ENCODE assay signal across 9 cellular contexts in the genomic region with DNA sequence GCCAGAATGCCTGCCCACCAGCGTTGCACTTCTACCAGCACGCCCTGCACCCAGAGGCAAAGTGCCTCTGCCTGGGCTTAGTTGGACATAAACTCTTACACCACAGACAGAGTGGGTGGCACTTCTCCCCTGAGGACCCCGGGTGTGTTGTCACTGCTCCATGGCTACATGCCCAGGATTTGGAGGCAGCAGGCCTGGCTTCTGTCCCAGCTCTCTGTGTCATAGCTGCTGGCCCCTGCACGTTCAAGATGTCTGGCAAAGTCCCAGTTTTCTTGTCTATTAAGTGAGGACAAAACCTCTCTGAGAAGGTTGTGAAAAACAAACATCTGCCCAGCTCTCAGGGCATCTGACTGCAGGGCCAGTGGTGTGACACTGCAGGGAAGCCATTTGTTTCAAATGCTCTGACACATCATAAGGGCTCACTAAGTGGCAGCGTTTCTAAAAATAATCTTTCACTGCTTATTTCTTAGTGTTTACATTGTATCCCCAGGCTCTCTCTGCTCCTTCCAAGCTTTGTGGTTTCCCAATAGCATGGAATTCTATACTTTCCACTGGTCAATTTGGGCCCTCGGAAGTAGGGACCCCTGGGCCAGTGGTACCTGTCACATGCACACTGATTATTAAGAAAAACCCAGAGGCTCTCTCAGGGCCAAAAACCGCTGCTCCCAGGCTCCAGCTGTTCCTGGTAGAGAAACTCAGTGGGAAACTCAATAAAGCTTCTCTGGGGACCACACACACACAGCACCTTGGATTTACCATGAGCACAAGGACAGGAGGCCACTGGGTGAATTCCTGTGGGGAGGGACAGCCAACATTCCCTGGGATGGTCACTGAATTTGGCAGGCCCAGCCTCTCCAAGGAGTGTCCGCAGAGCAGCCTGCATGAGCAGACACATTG.
A peak's percentile ranks its signal among the peaks of the same experiment; 100 is the strongest.
DNase-seq lines count a peak whose midpoint lies in the region; ATAC-seq and FAIRE-seq lines count a peak whose summit lies in the region.
"Had no signal": no experiment of that assay in that cellular context is flagged by ENCODE, and none has a peak within 500 bp of the region (broad histone marks: within the 10 kb centered on the region; RNA-seq: fewer than 3 reads in every experiment).

No MANE protein-coding gene starts in this region.

- intact Hi-C loops in posterior cingulate gyrus (cut with DNase I) = no loop called here

- H3K27me3 ChIP-seq in SJSA1 (replicated peaks) = no peaks in the 10 kb centered on the region

- no peaks in the 10 kb centered on the region for H3K9me3 ChIP-seq in SJSA1 (replicated peaks)

- peak; percentile 87 for DNase-seq in NCI-H510A treated with DMSO at 0.1 percent for 48 hours (lab: John Stamatoyannopoulos, UW)
- no peak for DNase-seq in NCI-H510A (lab: John Stamatoyannopoulos, UW)
- peak; percentile 98 to 99 for DNase-seq in SJSA1 (ENCODE audit: low read depth in 1 of 2, low spot score in 2 of 2)
- DNase-seq in frontal cortex (ENCODE audit: low spot score in 2 of 2) = peak; percentile 41 to 77
- DNase-seq in posterior cingulate gyrus = peak; percentile 51 to 95 (median 74)

- ATAC-seq in HG02610 (IDR thresholded peaks at IDR 0.05; ENCODE audit: unreplicated experiment) (no peak), HG03354 (IDR thresholded peaks at IDR 0.05; ENCODE audit: poor library complexity, severe bottlenecking, unreplicated experiment) (no peak), GM18867 (IDR thresholded peaks at IDR 0.05; ENCODE audit: unreplicated experiment) (no peak)

- peaks cover 75% of the 10 kb centered on the region for H3K4me1 ChIP-seq in SJSA1 (replicated peaks)

- no peak for FAIRE-seq in frontal cortex (lab: Jason Lieb, UNC)
- FAIRE-seq: A204.1 had no signal

- H3K4me3 ChIP-seq in SJSA1 = no peak overlapping the region

- H3K36me3 ChIP-seq in SJSA1 = no peaks in the 10 kb centered on the region

- peak overlapping the region; percentile 93 for H3K27ac ChIP-seq in SJSA1
